8 cellular contexts compared by ENCODE assay signal in the genomic region with DNA sequence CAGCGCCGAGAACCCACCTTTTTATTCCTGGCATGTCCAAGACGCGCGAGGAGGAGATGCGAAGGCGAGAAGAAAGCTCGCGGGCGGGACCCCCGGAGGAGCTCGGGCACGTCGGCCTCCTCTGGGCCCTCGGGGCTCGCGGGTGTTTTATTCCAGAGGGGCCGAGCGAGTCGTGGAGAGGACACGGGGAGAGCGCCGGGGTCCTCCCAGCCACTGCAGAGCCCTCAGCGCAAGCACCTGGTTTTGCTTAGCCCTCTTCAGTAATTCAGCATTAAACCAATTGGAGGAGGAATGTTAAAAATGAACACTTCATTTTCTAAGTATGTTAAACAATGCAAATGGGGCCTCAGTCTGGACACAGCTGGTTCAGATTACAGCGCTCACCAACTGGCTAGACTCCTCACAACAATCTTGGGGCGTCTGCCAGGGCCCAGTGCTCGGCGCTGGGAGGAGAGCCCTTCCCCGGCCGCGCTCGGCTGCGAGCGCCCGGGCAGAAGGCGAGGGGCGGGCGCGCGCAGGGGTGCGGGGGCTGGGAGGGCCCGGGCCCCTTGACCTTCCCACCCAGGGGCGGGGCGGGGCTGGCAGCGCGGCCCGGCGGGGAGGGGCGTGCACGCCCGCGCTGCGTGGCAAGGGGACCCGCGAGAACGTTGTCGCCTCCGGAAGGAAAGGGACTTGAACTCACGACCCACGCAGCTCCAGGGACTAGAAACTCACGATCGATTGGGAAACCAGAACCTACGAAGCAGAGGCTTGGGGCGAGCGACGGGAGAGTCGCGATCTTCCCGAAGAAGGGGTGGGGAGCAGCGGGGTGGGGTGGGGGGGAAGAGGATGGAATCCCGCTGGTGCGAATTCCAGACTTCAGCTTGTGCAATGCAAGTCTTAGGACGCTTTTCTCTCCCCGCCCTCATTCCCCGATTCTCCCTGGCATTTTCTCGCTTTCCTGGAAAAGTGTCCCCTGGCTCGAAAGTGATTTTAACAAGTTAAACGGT. TPM values are rescaled to one million over a fixed set of nuclear protein-coding genes. Genes with fewer than 3 reads are reported as not detected.
DNase-seq lines count a peak whose midpoint lies in the region; ATAC-seq and TF ChIP-seq lines count a peak whose summit lies in the region.

FBLN5 (minus strand) TSS at position 499 of the 989 bp plus-strand sequence; CDS start at position 34, 465 bp downstream.

- peaks cover 15% of the 10 kb centered on the region for H3K4me1 ChIP-seq in CD4-positive, CD25-positive, alpha-beta regulatory T cell (ENCODE audit: control insufficient read depth, insufficient read depth, low read length, poor library complexity, severe bottlenecking)
- peaks cover 0 to 4% of the 10 kb centered on the region in 2 donors for H3K4me1 ChIP-seq in neuronal stem cell (ENCODE audit: control insufficient read depth in 2 of 2, insufficient read depth in 1 of 2, low read depth in 1 of 2, low read length in 2 of 2)
- no peaks in the 10 kb centered on the region for H3K4me1 ChIP-seq in upper lobe of right lung

- no peak within 1 kb of the TSS for H4K8ac ChIP-seq in neuronal stem cell (ENCODE audit: low read depth, low read length)

- H3K27me3 Mint-ChIP-seq in CD4-positive, CD25-positive, alpha-beta regulatory T cell, result peaks cover 59% of the 10 kb centered on the region
- H3K27me3 Mint-ChIP-seq in glutamatergic neuron (ENCODE audit: unreplicated experiment), result peaks cover 8% of the 10 kb centered on the region

- peak within 1 kb of the TSS; percentile 49 for H3K4me2 ChIP-seq in neuronal stem cell (ENCODE audit: insufficient read depth, low read length, poor library complexity, severe bottlenecking)

- no peak within 1 kb of the TSS for H3K27ac ChIP-seq in CD4-positive, CD25-positive, alpha-beta regulatory T cell (ENCODE audit: insufficient read depth, low read length, poor library complexity, severe bottlenecking)
- H3K27ac ChIP-seq in neuronal stem cell (replicated peaks; ENCODE audit: low read length) (no peak within 1 kb of the TSS), upper lobe of right lung (peak within 1 kb of the TSS; percentile 89)

- no peak within 1 kb of the TSS for H3K4ac ChIP-seq in neuronal stem cell (ENCODE audit: low read length)

- peak within 1 kb of the TSS; percentile 90 for H2AFZ ChIP-seq in neuronal stem cell (ENCODE audit: low read length)

- no peak within 1 kb of the TSS for H3K9ac ChIP-seq in neuronal stem cell (ENCODE audit: low read depth, low read length, poor library complexity)

- no peak within 1 kb of the TSS for H2BK5ac ChIP-seq in neuronal stem cell (ENCODE audit: low read length)

- H2BK15ac ChIP-seq in neuronal stem cell (ENCODE audit: low read length), result no peak within 1 kb of the TSS

- DNase-seq in CD4-positive, CD25-positive, alpha-beta regulatory T cell, result peak in 1 of 3 donors; percentile 24
- DNase-seq in NCI-H2171 treated with DMSO at 0.1 percent for 48 hours (lab: John Stamatoyannopoulos, UW), result peak; percentile 55
- DNase-seq in activated naive CD4-positive, alpha-beta T cell treated with Interleukin-2 at 50 U/mL for 16 hours, result peak; percentile 49
- DNase-seq in glutamatergic neuron, result peak; percentile 29
- peak; percentile 26 for DNase-seq in neuronal stem cell (ENCODE audit: low spot score)
- peak; percentile 88 for DNase-seq in upper lobe of right lung

- H2BK12ac ChIP-seq in neuronal stem cell (ENCODE audit: low read length), result no peak within 1 kb of the TSS

- H3K14ac ChIP-seq in neuronal stem cell (ENCODE audit: low read length), result no peak within 1 kb of the TSS

- intact Hi-C loops in upper lobe of right lung (cut with DNase I), result no loop called here

- H3K9me3 Mint-ChIP-seq in CD4-positive, CD25-positive, alpha-beta regulatory T cell, result no peaks in the 10 kb centered on the region
- H3K9me3 Mint-ChIP-seq in glutamatergic neuron (ENCODE audit: unreplicated experiment), result peaks cover 3% of the 10 kb centered on the region

- H3K9me3 ChIP-seq in CD4-positive, CD25-positive, alpha-beta regulatory T cell (ENCODE audit: control insufficient read depth in 2 of 2, low read length in 2 of 2), result no peaks in the 10 kb centered on the region
- no peaks in the 10 kb centered on the region for H3K9me3 ChIP-seq in neuronal stem cell (replicated peaks in 1 of 2; ENCODE audit: control insufficient read depth in 2 of 2, insufficient read depth in 1 of 2, low read depth in 1 of 2, low read length in 2 of 2)
- no peaks in the 10 kb centered on the region for H3K9me3 ChIP-seq in upper lobe of right lung

- no peaks in the 10 kb centered on the region for H3K36me3 Mint-ChIP-seq in CD4-positive, CD25-positive, alpha-beta regulatory T cell
- H3K36me3 Mint-ChIP-seq in glutamatergic neuron (ENCODE audit: unreplicated experiment), result no peaks in the 10 kb centered on the region

- peaks cover 0 to 21% (median 12%) of the 10 kb centered on the region in 4 donors for H3K4me1 Mint-ChIP-seq in CD4-positive, CD25-positive, alpha-beta regulatory T cell
- H3K4me1 Mint-ChIP-seq in glutamatergic neuron (ENCODE audit: low read depth, unreplicated experiment), result peaks cover 3% of the 10 kb centered on the region

- no peak within 1 kb of the TSS for H2AK5ac ChIP-seq in neuronal stem cell (ENCODE audit: low read depth, low read length)

- peak within 1 kb of the TSS in 2 of 3 donors; percentile 18 to 27 for H3K27ac Mint-ChIP-seq in CD4-positive, CD25-positive, alpha-beta regulatory T cell
- no peak within 1 kb of the TSS for H3K27ac Mint-ChIP-seq in glutamatergic neuron (ENCODE audit: unreplicated experiment)

- peak; percentile 34 to 52 for ATAC-seq in CD4-positive, CD25-positive, alpha-beta regulatory T cell (ENCODE audit: low read depth in 2 of 2)
- ATAC-seq in upper lobe of right lung (peak; percentile 94), GM21528 (IDR thresholded peaks at IDR 0.05; ENCODE audit: low FRiP score, unreplicated experiment) (no peak), HG03469 (IDR thresholded peaks at IDR 0.05; ENCODE audit: unreplicated experiment) (no peak)

- H3K4me3 Mint-ChIP-seq in CD4-positive, CD25-positive, alpha-beta regulatory T cell, result peak within 1 kb of the TSS; percentile 48 to 90 (median 87)
- peak within 1 kb of the TSS; percentile 92 for H3K4me3 Mint-ChIP-seq in glutamatergic neuron (ENCODE audit: unreplicated experiment)

- no CpG with 5 or more reads among the region's 78 CpGs for WGBS in neuronal stem cell (ENCODE audit: extremely low coverage in 2 of 2, insufficient read length in 2 of 2, insufficient replicate concordance in 1 of 2), 2 donors

- no peak within 1 kb of the TSS for H3K18ac ChIP-seq in neuronal stem cell (ENCODE audit: low read length)

- peak within 1 kb of the TSS; percentile 70 for H3K4me3 ChIP-seq in CD4-positive, CD25-positive, alpha-beta regulatory T cell (ENCODE audit: low read depth, low read length)
- H3K4me3 ChIP-seq in neuronal stem cell (ENCODE audit: low read length in 2 of 2) (peak within 1 kb of the TSS; percentile 48 to 73), upper lobe of right lung (peak within 1 kb of the TSS; percentile 69)

- TF ChIP-seq CTCF in glutamatergic neuron (IDR thresholded peaks at IDR 0.05; ENCODE audit: partially characterized antibody, unreplicated experiment) (no peak), upper lobe of right lung (IDR thresholded peaks at IDR 0.05) (no peak)

- no peak within 1 kb of the TSS for H3K23ac ChIP-seq in neuronal stem cell (ENCODE audit: low read depth, low read length, poor library complexity)

- H2BK120ac ChIP-seq in neuronal stem cell (ENCODE audit: low read depth, low read length), result no peak within 1 kb of the TSS

- H3K79me1 ChIP-seq in neuronal stem cell (ENCODE audit: low read depth, low read length), result no peaks in the 10 kb centered on the region

- H4K91ac ChIP-seq in neuronal stem cell (ENCODE audit: low read depth, low read length, poor library complexity), result no peak within 1 kb of the TSS

- peaks cover 13% of the 10 kb centered on the region for H3K27me3 ChIP-seq in CD4-positive, CD25-positive, alpha-beta regulatory T cell (ENCODE audit: control insufficient read depth, insufficient read depth, low read length)
- H3K27me3 ChIP-seq in neuronal stem cell (ENCODE audit: control insufficient read depth in 3 of 3, insufficient read depth in 3 of 3, low read depth in 1 of 3, low read length in 3 of 3) (peaks cover 0 to 56% (median 25%) of the 10 kb centered on the region in 3 experiments), upper lobe of right lung (peaks cover 6% of the 10 kb centered on the region)

- H3K36me3 ChIP-seq in CD4-positive, CD25-positive, alpha-beta regulatory T cell (ENCODE audit: control insufficient read depth, insufficient read depth, low read length), result no peaks in the 10 kb centered on the region
- H3K36me3 ChIP-seq in neuronal stem cell (replicated peaks in 1 of 2; ENCODE audit: control insufficient read depth in 2 of 2, insufficient read depth in 2 of 2, low read length in 2 of 2) (no peaks in the 10 kb centered on the region), upper lobe of right lung (no peaks in the 10 kb centered on the region)

RNA-seq across cellular contexts. Expression of gene FBLN5, which starts in this region (rescaled TPM):
- 3.0 TPM for total RNA-seq in CD4-positive, CD25-positive, alpha-beta regulatory T cell
- polyA plus RNA-seq in CD4-positive, CD25-positive, alpha-beta regulatory T cell, result 10 to 100 TPM; 10.6 to 21.9 (median 21.0) TPM
- not detected for total RNA-seq in glutamatergic neuron (ENCODE audit: unreplicated experiment)
- 0.11 TPM for polyA plus RNA-seq in neuronal stem cell (2013, experiment 1 of 2)
- 0.10 TPM for polyA plus RNA-seq in neuronal stem cell (2013, experiment 2 of 2)
- total RNA-seq in upper lobe of right lung, result 245 TPM

Comparison
In these comparisons a context has a peak if more than half of its experiments do, and no peak if none do; other contexts are left out.
1. RNA of gene FBLN5 (total RNA-seq): 245 TPM in upper lobe of right lung (single experiment); 3.0 TPM in CD4-positive, CD25-positive, alpha-beta regulatory T cell (single experiment) and not detected in glutamatergic neuron (single experiment); every median in the first group is over 10 times any median in the second.
2. Peak in DNase-seq in glutamatergic neuron; RNA of the gene not detected or under 1 TPM.
3. ATAC-seq: peak in CD4-positive, CD25-positive, alpha-beta regulatory T cell (2 of 2) and upper lobe of right lung (single experiment); none in GM21528 (single experiment) and HG03469 (single experiment).
4. Peak in every context shown above with its lines, with median percentiles within 50 percentile points of each other: H3K4me3 ChIP-seq.